In genomic region chr2:189880963-189881362, GRCh38 we compare ENCODE assay signal across 1 cellular context.
TF ChIP-seq lines count a peak whose summit lies in the region.

No MANE protein-coding gene starts in this region.

TF ChIP-seq in HEK293, 187 proteins besides CTCF, POLR2A, EP300 and RAD21 (continued from another document):
- TF ChIP-seq ZBTB10 (tag by site-specific recombination; IDR thresholded peaks at IDR 0.05), result no peak
- TF ChIP-seq KLF16 (tag by site-specific recombination; IDR thresholded peaks at IDR 0.05), result no peak
- TF ChIP-seq, protein P1, sequence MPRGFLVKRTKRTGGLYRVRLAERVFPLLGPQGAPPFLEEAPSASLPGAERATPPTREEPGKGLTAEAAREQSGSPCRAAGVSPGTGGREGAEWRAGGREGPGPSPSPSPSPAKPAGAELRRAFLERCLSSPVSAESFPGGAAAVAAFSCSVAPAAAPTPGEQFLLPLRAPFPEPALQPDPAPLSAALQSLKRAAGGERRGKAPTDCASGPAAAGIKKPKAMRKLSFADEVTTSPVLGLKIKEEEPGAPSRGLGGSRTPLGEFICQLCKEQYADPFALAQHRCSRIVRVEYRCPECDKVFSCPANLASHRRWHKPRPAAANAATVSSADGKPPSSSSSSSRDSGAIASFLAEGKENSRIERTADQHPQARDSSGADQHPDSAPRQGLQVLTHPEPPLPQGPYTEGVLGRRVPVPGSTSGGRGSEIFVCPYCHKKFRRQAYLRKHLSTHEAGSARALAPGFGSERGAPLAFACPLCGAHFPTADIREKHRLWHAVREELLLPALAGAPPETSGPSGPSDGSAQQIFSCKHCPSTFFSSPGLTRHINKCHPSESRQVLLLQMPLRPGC (tag by site-specific recombination; IDR thresholded peaks at IDR 0.05), result no peak
- no peak for TF ChIP-seq ZNF362 (tag by site-specific recombination; IDR thresholded peaks at IDR 0.05)
- TF ChIP-seq ZNF654 (tag by site-specific recombination; IDR thresholded peaks at IDR 0.05; ENCODE audit: low read depth), result no peak
- TF ChIP-seq ZNF169 (tag by site-specific recombination; IDR thresholded peaks at IDR 0.05), result no peak
- TF ChIP-seq ZBTB1 (tag by site-specific recombination; IDR thresholded peaks at IDR 0.05), result no peak
- TF ChIP-seq, protein P2, sequence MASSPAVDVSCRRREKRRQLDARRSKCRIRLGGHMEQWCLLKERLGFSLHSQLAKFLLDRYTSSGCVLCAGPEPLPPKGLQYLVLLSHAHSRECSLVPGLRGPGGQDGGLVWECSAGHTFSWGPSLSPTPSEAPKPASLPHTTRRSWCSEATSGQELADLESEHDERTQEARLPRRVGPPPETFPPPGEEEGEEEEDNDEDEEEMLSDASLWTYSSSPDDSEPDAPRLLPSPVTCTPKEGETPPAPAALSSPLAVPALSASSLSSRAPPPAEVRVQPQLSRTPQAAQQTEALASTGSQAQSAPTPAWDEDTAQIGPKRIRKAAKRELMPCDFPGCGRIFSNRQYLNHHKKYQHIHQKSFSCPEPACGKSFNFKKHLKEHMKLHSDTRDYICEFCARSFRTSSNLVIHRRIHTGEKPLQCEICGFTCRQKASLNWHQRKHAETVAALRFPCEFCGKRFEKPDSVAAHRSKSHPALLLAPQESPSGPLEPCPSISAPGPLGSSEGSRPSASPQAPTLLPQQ (tag by site-specific recombination; IDR thresholded peaks at IDR 0.05), result no peak
- TF ChIP-seq PRDM6 (tag by site-specific recombination; IDR thresholded peaks at IDR 0.05), result peak; percentile 76
- TF ChIP-seq, protein P3, sequence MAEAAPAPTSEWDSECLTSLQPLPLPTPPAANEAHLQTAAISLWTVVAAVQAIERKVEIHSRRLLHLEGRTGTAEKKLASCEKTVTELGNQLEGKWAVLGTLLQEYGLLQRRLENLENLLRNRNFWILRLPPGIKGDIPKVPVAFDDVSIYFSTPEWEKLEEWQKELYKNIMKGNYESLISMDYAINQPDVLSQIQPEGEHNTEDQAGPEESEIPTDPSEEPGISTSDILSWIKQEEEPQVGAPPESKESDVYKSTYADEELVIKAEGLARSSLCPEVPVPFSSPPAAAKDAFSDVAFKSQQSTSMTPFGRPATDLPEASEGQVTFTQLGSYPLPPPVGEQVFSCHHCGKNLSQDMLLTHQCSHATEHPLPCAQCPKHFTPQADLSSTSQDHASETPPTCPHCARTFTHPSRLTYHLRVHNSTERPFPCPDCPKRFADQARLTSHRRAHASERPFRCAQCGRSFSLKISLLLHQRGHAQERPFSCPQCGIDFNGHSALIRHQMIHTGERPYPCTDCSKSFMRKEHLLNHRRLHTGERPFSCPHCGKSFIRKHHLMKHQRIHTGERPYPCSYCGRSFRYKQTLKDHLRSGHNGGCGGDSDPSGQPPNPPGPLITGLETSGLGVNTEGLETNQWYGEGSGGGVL (tag by site-specific recombination; IDR thresholded peaks at IDR 0.05), result no peak
- TF ChIP-seq OVOL3 (tag by site-specific recombination; IDR thresholded peaks at IDR 0.05), result 0 out of 2 replicates have a peak, but pooled peaks have one; percentile 34
- TF ChIP-seq REST (tag by site-specific recombination; IDR thresholded peaks at IDR 0.05), result no peak
- TF ChIP-seq ZNF140 (tag by site-specific recombination; IDR thresholded peaks at IDR 0.05), result no peak
- TF ChIP-seq FEZF1 (tag by site-specific recombination; IDR thresholded peaks at IDR 0.05), result peak; percentile 84
- TF ChIP-seq ZNF350 (tag by site-specific recombination; IDR thresholded peaks at IDR 0.05), result no peak
- no peak for TF ChIP-seq ZNF544 (tag by site-specific recombination; IDR thresholded peaks at IDR 0.05)
- no peak for TF ChIP-seq ZNF837 (tag by site-specific recombination; IDR thresholded peaks at IDR 0.05)
- no peak for TF ChIP-seq ZBTB26 (tag by site-specific recombination; optimal IDR thresholded peaks at IDR 0.05)
- TF ChIP-seq ZNF558 (tag by site-specific recombination; IDR thresholded peaks at IDR 0.05), result no peak
- TF ChIP-seq ZNF76 (tag by site-specific recombination; IDR thresholded peaks at IDR 0.05; ENCODE audit: borderline replicate concordance, low read depth), result no peak
- no peak for TF ChIP-seq ZNF530 (tag by site-specific recombination; IDR thresholded peaks at IDR 0.05; ENCODE audit: low read depth)
- no peak for TF ChIP-seq OSR2 (tag by site-specific recombination; IDR thresholded peaks at IDR 0.05)
- no peak for TF ChIP-seq SP7 (tag by site-specific recombination; IDR thresholded peaks at IDR 0.05)
- TF ChIP-seq, protein P4, sequence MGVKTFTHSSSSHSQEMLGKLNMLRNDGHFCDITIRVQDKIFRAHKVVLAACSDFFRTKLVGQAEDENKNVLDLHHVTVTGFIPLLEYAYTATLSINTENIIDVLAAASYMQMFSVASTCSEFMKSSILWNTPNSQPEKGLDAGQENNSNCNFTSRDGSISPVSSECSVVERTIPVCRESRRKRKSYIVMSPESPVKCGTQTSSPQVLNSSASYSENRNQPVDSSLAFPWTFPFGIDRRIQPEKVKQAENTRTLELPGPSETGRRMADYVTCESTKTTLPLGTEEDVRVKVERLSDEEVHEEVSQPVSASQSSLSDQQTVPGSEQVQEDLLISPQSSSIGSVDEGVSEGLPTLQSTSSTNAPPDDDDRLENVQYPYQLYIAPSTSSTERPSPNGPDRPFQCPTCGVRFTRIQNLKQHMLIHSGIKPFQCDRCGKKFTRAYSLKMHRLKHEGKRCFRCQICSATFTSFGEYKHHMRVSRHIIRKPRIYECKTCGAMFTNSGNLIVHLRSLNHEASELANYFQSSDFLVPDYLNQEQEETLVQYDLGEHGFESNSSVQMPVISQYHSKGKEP (tag by site-specific recombination; IDR thresholded peaks at IDR 0.05), result no peak
- no peak for TF ChIP-seq ZNF302 (tag by site-specific recombination; IDR thresholded peaks at IDR 0.05; ENCODE audit: low read depth)
- TF ChIP-seq ZNF792 (tag by site-specific recombination; IDR thresholded peaks at IDR 0.05), result no peak
